In genomic region chr17:76076765-76077581, GRCh38 we compare ENCODE assay signal across 1 cellular context.
TF ChIP-seq lines count a peak whose summit lies in the region.

No MANE protein-coding gene starts in this region.

TF ChIP-seq in HEK293, 187 proteins besides CTCF, POLR2A, EP300 and RAD21:
- no peak for TF ChIP-seq ZNF791 (tag by site-specific recombination; IDR thresholded peaks at IDR 0.05)
- TF ChIP-seq SCRT2 (tag by site-specific recombination; IDR thresholded peaks at IDR 0.05): peak; percentile 66
- TF ChIP-seq SP7 (tag by site-specific recombination; IDR thresholded peaks at IDR 0.05): no peak
- TF ChIP-seq, protein P1, sequence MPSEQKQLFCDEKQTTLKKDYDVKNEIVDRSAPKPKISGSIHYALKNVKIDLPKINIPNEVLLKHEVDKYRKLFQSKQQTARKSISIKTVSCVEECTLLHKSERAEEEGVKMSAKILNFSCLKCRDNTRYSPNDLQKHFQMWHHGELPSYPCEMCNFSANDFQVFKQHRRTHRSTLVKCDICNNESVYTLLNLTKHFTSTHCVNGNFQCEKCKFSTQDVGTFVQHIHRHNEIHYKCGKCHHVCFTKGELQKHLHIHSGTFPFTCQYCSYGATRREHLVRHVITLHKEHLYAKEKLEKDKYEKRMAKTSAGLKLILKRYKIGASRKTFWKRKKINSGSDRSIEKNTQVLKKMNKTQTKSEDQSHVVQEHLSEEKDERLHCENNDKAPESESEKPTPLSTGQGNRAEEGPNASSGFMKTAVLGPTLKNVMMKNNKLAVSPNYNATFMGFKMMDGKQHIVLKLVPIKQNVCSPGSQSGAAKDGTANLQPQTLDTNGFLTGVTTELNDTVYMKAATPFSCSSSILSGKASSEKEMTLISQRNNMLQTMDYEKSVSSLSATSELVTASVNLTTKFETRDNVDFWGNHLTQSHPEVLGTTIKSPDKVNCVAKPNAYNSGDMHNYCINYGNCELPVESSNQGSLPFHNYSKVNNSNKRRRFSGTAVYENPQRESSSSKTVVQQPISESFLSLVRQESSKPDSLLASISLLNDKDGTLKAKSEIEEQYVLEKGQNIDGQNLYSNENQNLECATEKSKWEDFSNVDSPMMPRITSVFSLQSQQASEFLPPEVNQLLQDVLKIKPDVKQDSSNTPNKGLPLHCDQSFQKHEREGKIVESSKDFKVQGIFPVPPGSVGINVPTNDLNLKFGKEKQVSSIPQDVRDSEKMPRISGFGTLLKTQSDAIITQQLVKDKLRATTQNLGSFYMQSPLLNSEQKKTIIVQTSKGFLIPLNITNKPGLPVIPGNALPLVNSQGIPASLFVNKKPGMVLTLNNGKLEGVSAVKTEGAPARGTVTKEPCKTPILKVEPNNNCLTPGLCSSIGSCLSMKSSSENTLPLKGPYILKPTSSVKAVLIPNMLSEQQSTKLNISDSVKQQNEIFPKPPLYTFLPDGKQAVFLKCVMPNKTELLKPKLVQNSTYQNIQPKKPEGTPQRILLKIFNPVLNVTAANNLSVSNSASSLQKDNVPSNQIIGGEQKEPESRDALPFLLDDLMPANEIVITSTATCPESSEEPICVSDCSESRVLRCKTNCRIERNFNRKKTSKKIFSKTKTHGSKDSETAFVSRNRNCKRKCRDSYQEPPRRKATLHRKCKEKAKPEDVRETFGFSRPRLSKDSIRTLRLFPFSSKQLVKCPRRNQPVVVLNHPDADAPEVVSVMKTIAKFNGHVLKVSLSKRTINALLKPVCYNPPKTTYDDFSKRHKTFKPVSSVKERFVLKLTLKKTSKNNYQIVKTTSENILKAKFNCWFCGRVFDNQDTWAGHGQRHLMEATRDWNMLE (tag by site-specific recombination; conservative IDR thresholded peaks at IDR 0.05; ENCODE audit: low read depth): no peak
